ENCODE assay signal across 21 cellular contexts in genomic region chr7:112596260-112596659, GRCh38.
DNase-seq lines count a peak whose midpoint lies in the region; ATAC-seq and TF ChIP-seq lines count a peak whose summit lies in the region.
"Had no signal": no experiment of that assay in that cellular context is flagged by ENCODE, and none has a peak within 500 bp of the region (broad histone marks: within the 10 kb centered on the region; RNA-seq: fewer than 3 reads in every experiment).

No MANE protein-coding gene starts in this region.

- H3K27me3 Mint-ChIP-seq in MCF 10A (ENCODE audit: insufficient read depth, unreplicated experiment), result no peaks in the 10 kb centered on the region

- BruUV-seq in MCF 10A (replicated peaks; lab: Mats Ljungman, UMichigan), result no TSS peak

- H3K4me1 ChIP-seq in breast epithelium (no peaks in the 10 kb centered on the region), left lung (no peaks in the 10 kb centered on the region), HAP-1 (no peaks in the 10 kb centered on the region)

- H3K4me3 ChIP-seq in breast epithelium (no peak overlapping the region), brain microvascular endothelial cell (ENCODE audit: low read depth, low read length) (no peak overlapping the region), left lung (no peak overlapping the region), HAP-1 (no peak overlapping the region)
- H3K4me3 ChIP-seq: dorsolateral prefrontal cortex had no signal

- no peak for TF ChIP-seq CTCF in MCF 10A (IDR thresholded peaks at IDR 0.05; ENCODE audit: unreplicated experiment)
- no peak for TF ChIP-seq CTCF in breast epithelium (IDR thresholded peaks at IDR 0.05)
- no peak for TF ChIP-seq CTCF in brain microvascular endothelial cell (IDR thresholded peaks at IDR 0.05; ENCODE audit: low read depth, low read length, missing control alignments)
- no peak for TF ChIP-seq CTCF in left lung (IDR thresholded peaks at IDR 0.05)

- H3K27ac Mint-ChIP-seq in MCF 10A (ENCODE audit: low read depth, unreplicated experiment), result no peak overlapping the region
- H3K27ac Mint-ChIP-seq: activated T-helper 2 cell treated with anti-CD3 and anti-CD28 coated beads, Interferon-gamma antibody, Interleukin-2, Interleukin-4, amounts not matched to agents 10 μg/mL and 5 μg/mL and 100 μg/mL, durations not matched to agents 14 hours and 24 hours and 36 hours; CD4-positive, alpha-beta T cell; immature natural killer cell; stimulated activated naive CD8-positive, alpha-beta T cell treated with anti-CD3 and anti-CD28 coated beads, Interleukin-15, Interleukin-2, amounts not matched to agents 100 ng/mL and 50 ng/mL, for 24 hours had no signal

- POLR2A ChIA-PET in MCF 10A (lab: Yijun Ruan, JAX), result no interaction called here

- intact Hi-C loops in MCF 10A (cut with micrococcal nuclease) (no loop called here), breast epithelium (cut with DNase I; ENCODE audit: low total_unique reads) (no loop called here), left lung (cut with DNase I) (no loop called here)

- H3K27me3 ChIP-seq in breast epithelium (no peaks in the 10 kb centered on the region), brain microvascular endothelial cell (replicated peaks) (no peaks in the 10 kb centered on the region), left lung (no peaks in the 10 kb centered on the region), HAP-1 (ENCODE audit: low read depth) (no peaks in the 10 kb centered on the region)
- H3K27me3 ChIP-seq: dorsolateral prefrontal cortex had no signal

- in situ Hi-C loops in brain microvascular endothelial cell (cut with HindIII; ENCODE audit: low pct_ligation_motif_present, low sequenced_read_pairs), result no loop called here
- in situ Hi-C loops in HAP-1 (cut with MboI; ENCODE audit: low sequenced_read_pairs), result no loop called here

- H3K4me3 Mint-ChIP-seq in MCF 10A (ENCODE audit: unreplicated experiment), result no peak overlapping the region
- H3K4me3 Mint-ChIP-seq: CD4-positive, alpha-beta T cell; immature natural killer cell; stimulated activated naive CD8-positive, alpha-beta T cell treated with anti-CD3 and anti-CD28 coated beads, Interleukin-15, Interleukin-2, amounts not matched to agents 100 ng/mL and 50 ng/mL, for 24 hours had no signal

- ATAC-seq in left lung, result peak; percentile 43

- peak; percentile 67 for DNase-seq in MCF 10A (ENCODE audit: unreplicated experiment)
- no peak for DNase-seq in breast epithelium (ENCODE audit: low spot score in 2 of 2)
- DNase-seq in brain microvascular endothelial cell, result peak; percentile 18
- DNase-seq in left lung, result no peak
- DNase-seq in effector CD4-positive, alpha-beta T cell, result no peak
- DNase-seq in HK-2 (ENCODE audit: unreplicated experiment), result no peak
- DNase-seq in HAP-1 (ENCODE audit: low spot score in 2 of 2), result no peak
- DNase-seq in T-helper 9 cell, result no peak
- DNase-seq: amygdala; CD4-positive, alpha-beta T cell; dorsolateral prefrontal cortex; immature natural killer cell; KBM-7; mesendoderm; NCI-H1417 treated with DMSO at 0.1 percent for 48 hours; small intestine; SW 1271 had no signal

- H3K36me3 ChIP-seq in breast epithelium (no peaks in the 10 kb centered on the region), brain microvascular endothelial cell (replicated peaks) (no peaks in the 10 kb centered on the region), left lung (no peaks in the 10 kb centered on the region), HAP-1 (replicated peaks) (no peaks in the 10 kb centered on the region)

- H3K36me3 Mint-ChIP-seq in MCF 10A (ENCODE audit: insufficient read depth, unreplicated experiment), result no peaks in the 10 kb centered on the region
- H3K36me3 Mint-ChIP-seq: immature natural killer cell had no signal

- no peak overlapping the region for H3K27ac ChIP-seq in breast epithelium
- no peak overlapping the region for H3K27ac ChIP-seq in brain microvascular endothelial cell
- no peak overlapping the region for H3K27ac ChIP-seq in left lung
- H3K27ac ChIP-seq: 22Rv1, dorsolateral prefrontal cortex, VCaP had no signal

- CTCF ChIA-PET in MCF 10A (lab: Yijun Ruan, JAX), result interaction anchor here (0.6 kb wide), 1 partner anchor 302 kb away, joined by 3 read pairs; no protein-coding TSS in a partner anchor

- H3K9me3 ChIP-seq in breast epithelium, result no peaks in the 10 kb centered on the region
- no peaks in the 10 kb centered on the region for H3K9me3 ChIP-seq in left lung
- no peaks in the 10 kb centered on the region for H3K9me3 ChIP-seq in HAP-1

- no peak for TF ChIP-seq POLR2A in breast epithelium (IDR thresholded peaks at IDR 0.05)

- peaks cover 5% of the 10 kb centered on the region for H3K4me1 Mint-ChIP-seq in MCF 10A (ENCODE audit: insufficient read depth, unreplicated experiment)
- H3K4me1 Mint-ChIP-seq: immature natural killer cell had no signal

- no peaks in the 10 kb centered on the region for H3K9me3 Mint-ChIP-seq in MCF 10A (ENCODE audit: unreplicated experiment)
- H3K9me3 Mint-ChIP-seq: activated T-helper 2 cell treated with anti-CD3 and anti-CD28 coated beads, Interferon-gamma antibody, Interleukin-2, Interleukin-4, amounts not matched to agents 10 μg/mL and 5 μg/mL and 100 μg/mL, durations not matched to agents 14 hours and 24 hours and 36 hours; CD4-positive, alpha-beta T cell; stimulated activated naive CD8-positive, alpha-beta T cell treated with anti-CD3 and anti-CD28 coated beads, Interleukin-15, Interleukin-2, amounts not matched to agents 100 ng/mL and 50 ng/mL, for 24 hours had no signal

Comparison
In these comparisons a context has a peak if more than half of its experiments do, and no peak if none do; other contexts are left out.
1. DNase-seq: peak in MCF 10A (single experiment) and brain microvascular endothelial cell (single experiment); none in breast epithelium (0 of 2), left lung (0 of 2), effector CD4-positive, alpha-beta T cell (single experiment), HK-2 (single experiment), HAP-1 (0 of 2) and T-helper 9 cell (single experiment).